1 cellular context compared by ENCODE assay signal in genomic region chr5:1390861-1391600, GRCh38.
TF ChIP-seq lines count a peak whose summit lies in the region.

No MANE protein-coding gene starts in this region.

TF ChIP-seq in H1, 55 proteins besides CTCF, POLR2A, EP300 and RAD21:
- no peak for TF ChIP-seq SRF (IDR thresholded peaks at IDR 0.05; ENCODE audit: low read depth, low read length)
- no peak for TF ChIP-seq NANOG (IDR thresholded peaks at IDR 0.05; ENCODE audit: insufficient read depth, low read depth, low read length, poor library complexity, severe bottlenecking)
- no peak for TF ChIP-seq BCL11A (IDR thresholded peaks at IDR 0.05; ENCODE audit: low read depth in 2 of 2, low read length in 2 of 2)
- TF ChIP-seq RNF2 (IDR thresholded peaks at IDR 0.05; ENCODE audit: borderline replicate concordance, low read depth, low read length, missing control alignments, poor library complexity, severe bottlenecking), result no peak
- TF ChIP-seq BACH1 (IDR thresholded peaks at IDR 0.05; ENCODE audit: low read length), result no peak
- TF ChIP-seq JUND (IDR thresholded peaks at IDR 0.05; ENCODE audit: low read length), result no peak
- TF ChIP-seq SP1 (IDR thresholded peaks at IDR 0.05; ENCODE audit: low read depth, low read length), result no peak
- TF ChIP-seq HDAC6 (IDR thresholded peaks at IDR 0.05; ENCODE audit: low read depth, low read length), result no peak
- no peak for TF ChIP-seq CEBPB (IDR thresholded peaks at IDR 0.05; ENCODE audit: low read depth, low read length)
- TF ChIP-seq SIRT6 (IDR thresholded peaks at IDR 0.05; ENCODE audit: low read length), result no peak
- no peak for TF ChIP-seq TBP (IDR thresholded peaks at IDR 0.05; ENCODE audit: low read depth, low read length)
- no peak for TF ChIP-seq POU5F1 (IDR thresholded peaks at IDR 0.05; ENCODE audit: low read depth, low read length)
- no peak for TF ChIP-seq KDM1A (IDR thresholded peaks at IDR 0.05; ENCODE audit: borderline replicate concordance, low read length)
- TF ChIP-seq ATF3 (IDR thresholded peaks at IDR 0.05; ENCODE audit: insufficient read depth, low read depth, low read length), result no peak
